In the genomic region with DNA sequence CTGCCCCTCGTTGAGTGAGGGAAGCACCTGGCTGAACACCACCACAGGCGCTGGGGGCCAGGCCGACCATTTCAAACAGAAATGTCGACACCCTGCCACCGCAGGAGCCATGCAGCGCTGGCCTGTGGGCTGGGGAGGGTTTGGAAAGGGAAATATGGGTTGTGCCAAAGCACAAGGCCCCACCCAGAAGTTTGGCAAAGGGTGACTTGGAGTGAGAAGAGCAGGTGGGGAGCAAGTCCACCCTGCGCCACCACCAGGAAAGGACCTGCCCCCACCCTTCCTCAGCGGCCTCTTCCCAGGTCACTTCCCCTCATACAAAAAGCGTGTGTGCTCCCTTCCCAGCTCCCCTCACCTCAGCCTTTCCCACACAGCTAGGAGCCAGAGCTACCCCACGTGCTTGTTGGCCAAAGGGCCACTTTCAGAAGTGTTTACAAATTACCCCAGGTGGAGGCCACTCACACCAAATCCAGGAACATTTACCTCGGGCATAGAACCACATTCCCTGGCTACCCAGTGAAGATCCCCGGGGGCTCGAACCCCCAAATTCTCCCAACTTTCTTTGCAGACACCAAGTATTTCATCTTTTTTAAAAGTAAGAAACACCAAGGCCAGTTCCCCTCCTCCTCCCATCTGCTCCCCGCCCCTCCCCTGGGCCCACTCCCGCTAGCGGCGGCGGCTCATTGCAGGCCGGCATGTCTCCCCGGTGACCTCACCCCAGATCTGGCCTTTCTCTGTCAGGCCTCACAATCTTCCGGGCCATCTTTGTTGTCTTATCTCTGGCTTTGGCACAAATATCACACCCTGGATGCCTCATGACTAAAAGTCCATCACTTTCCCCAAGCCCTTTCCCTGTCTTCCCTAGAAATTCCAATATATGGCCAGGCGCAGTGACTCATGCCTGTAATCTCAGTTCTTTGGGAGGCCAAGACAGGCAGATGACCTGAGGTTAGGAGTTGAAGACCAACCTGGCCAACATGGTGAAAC, we compare ENCODE assay signal across 2 cellular contexts.
TF ChIP-seq lines count a peak whose summit lies in the region.

No MANE protein-coding gene starts in this region.

TF ChIP-seq in K562, 482 proteins besides CTCF, POLR2A, EP300 and RAD21 (continued from another document and continues in another):
- TF ChIP-seq, protein P1, sequence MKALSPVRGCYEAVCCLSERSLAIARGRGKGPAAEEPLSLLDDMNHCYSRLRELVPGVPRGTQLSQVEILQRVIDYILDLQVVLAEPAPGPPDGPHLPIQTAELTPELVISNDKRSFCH (CRISPR knock-in tag; IDR thresholded peaks at IDR 0.05), result no peak
- TF ChIP-seq, protein P1 (tag; IDR thresholded peaks at IDR 0.05), result 0 out of 2 replicates have a peak, but pooled peaks have one; percentile 36
- TF ChIP-seq PHTF2 (CRISPR knock-in tag; IDR thresholded peaks at IDR 0.05) (no peak), RBFOX2 (IDR thresholded peaks at IDR 0.05; ENCODE audit: low read depth, low read length) (peak; percentile 26; the same call in 1 of the 2 replicates), CREM (IDR thresholded peaks at IDR 0.05; ENCODE audit: low read depth) (0 out of 2 replicates have a peak, but pooled peaks have one; percentile 45), DDX20 (tag; IDR thresholded peaks at IDR 0.05; ENCODE audit: low read depth) (peak; percentile 43; the same call in 1 of the 2 replicates), NRF1 (conservative IDR thresholded peaks at IDR 0.05 in 1 of 2, IDR thresholded peaks at IDR 0.05 in 1 of 2) (0 out of 4 replicates have a peak, but pooled peaks of 1 of the 2 experiments have one; percentile 20), NONO (IDR thresholded peaks at IDR 0.05; ENCODE audit: low read depth in 2 of 2, low read length in 1 of 2) (peak in 1 of 2 experiments; percentile 34; a peak in 1 of 4 replicates), MEF2D (tag; conservative IDR thresholded peaks at IDR 0.05; ENCODE audit: low read depth) (peak; percentile 79)
- TF ChIP-seq, protein P2, sequence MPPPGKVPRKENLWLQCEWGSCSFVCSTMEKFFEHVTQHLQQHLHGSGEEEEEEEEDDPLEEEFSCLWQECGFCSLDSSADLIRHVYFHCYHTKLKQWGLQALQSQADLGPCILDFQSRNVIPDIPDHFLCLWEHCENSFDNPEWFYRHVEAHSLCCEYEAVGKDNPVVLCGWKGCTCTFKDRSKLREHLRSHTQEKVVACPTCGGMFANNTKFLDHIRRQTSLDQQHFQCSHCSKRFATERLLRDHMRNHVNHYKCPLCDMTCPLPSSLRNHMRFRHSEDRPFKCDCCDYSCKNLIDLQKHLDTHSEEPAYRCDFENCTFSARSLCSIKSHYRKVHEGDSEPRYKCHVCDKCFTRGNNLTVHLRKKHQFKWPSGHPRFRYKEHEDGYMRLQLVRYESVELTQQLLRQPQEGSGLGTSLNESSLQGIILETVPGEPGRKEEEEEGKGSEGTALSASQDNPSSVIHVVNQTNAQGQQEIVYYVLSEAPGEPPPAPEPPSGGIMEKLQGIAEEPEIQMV (tag; conservative IDR thresholded peaks at IDR 0.05; ENCODE audit: low read depth), result peak; percentile 24; the same call in 1 of the 2 replicates

TF ChIP-seq in HepG2, 621 proteins besides CTCF, POLR2A, EP300 and RAD21 (continued from another document and continues in another):
- no peak for TF ChIP-seq RXRB (CRISPR knock-in tag; IDR thresholded peaks at IDR 0.05; ENCODE audit: borderline replicate concordance)
- no peak for TF ChIP-seq NONO (IDR thresholded peaks at IDR 0.05)
- no peak for TF ChIP-seq NONO (CRISPR knock-in tag; conservative IDR thresholded peaks at IDR 0.05)
- TF ChIP-seq, protein P3, sequence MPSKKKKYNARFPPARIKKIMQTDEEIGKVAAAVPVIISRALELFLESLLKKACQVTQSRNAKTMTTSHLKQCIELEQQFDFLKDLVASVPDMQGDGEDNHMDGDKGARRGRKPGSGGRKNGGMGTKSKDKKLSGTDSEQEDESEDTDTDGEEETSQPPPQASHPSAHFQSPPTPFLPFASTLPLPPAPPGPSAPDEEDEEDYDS (CRISPR knock-in tag; IDR thresholded peaks at IDR 0.05), result no peak
- TF ChIP-seq NKX3-1 (CRISPR knock-in tag; IDR thresholded peaks at IDR 0.05), result 0 out of 2 replicates have a peak, but pooled peaks have one; percentile 59
- TF ChIP-seq, protein P4, sequence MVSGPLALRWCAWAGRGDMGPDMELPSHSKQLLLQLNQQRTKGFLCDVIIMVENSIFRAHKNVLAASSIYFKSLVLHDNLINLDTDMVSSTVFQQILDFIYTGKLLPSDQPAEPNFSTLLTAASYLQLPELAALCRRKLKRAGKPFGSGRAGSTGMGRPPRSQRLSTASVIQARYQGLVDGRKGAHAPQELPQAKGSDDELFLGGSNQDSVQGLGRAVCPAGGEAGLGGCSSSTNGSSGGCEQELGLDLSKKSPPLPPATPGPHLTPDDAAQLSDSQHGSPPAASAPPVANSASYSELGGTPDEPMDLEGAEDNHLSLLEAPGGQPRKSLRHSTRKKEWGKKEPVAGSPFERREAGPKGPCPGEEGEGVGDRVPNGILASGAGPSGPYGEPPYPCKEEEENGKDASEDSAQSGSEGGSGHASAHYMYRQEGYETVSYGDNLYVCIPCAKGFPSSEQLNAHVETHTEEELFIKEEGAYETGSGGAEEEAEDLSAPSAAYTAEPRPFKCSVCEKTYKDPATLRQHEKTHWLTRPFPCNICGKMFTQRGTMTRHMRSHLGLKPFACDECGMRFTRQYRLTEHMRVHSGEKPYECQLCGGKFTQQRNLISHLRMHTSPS (CRISPR knock-in tag; IDR thresholded peaks at IDR 0.05; ENCODE audit: low read depth), result no peak
- TF ChIP-seq ZNF619 (CRISPR knock-in tag; IDR thresholded peaks at IDR 0.05), result no peak
- no peak for TF ChIP-seq NR2F6 (IDR thresholded peaks at IDR 0.05)
- TF ChIP-seq NR2F6 (CRISPR knock-in tag; IDR thresholded peaks at IDR 0.05), result 0 out of 2 replicates have a peak, but pooled peaks have one; percentile 7
- TF ChIP-seq NFIC (IDR thresholded peaks at IDR 0.05; ENCODE audit: low read length), result no peak
- 0 out of 2 replicates have a peak, but pooled peaks have one; percentile 19 for TF ChIP-seq BCL6 (CRISPR knock-in tag; IDR thresholded peaks at IDR 0.05)
- no peak for TF ChIP-seq PPARG (CRISPR knock-in tag; conservative IDR thresholded peaks at IDR 0.05)
- no peak for TF ChIP-seq SRY (CRISPR knock-in tag; IDR thresholded peaks at IDR 0.05)
- TF ChIP-seq NFYC (CRISPR knock-in tag; IDR thresholded peaks at IDR 0.05), result no peak
- no peak for TF ChIP-seq ZMYM4 (CRISPR knock-in tag; IDR thresholded peaks at IDR 0.05)
- TF ChIP-seq, protein P5, sequence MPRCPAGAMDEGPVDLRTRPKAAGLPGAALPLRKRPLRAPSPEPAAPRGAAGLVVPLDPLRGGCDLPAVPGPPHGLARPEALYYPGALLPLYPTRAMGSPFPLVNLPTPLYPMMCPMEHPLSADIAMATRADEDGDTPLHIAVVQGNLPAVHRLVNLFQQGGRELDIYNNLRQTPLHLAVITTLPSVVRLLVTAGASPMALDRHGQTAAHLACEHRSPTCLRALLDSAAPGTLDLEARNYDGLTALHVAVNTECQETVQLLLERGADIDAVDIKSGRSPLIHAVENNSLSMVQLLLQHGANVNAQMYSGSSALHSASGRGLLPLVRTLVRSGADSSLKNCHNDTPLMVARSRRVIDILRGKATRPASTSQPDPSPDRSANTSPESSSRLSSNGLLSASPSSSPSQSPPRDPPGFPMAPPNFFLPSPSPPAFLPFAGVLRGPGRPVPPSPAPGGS (CRISPR knock-in tag; IDR thresholded peaks at IDR 0.05), result peak; percentile 53; the same call in 1 of the 2 replicates
- no peak for TF ChIP-seq PLRG1 (conservative IDR thresholded peaks at IDR 0.05)
- peak; percentile 51; the same call in 1 of the 3 replicates for TF ChIP-seq MXI1 (IDR thresholded peaks at IDR 0.05; ENCODE audit: borderline replicate concordance, low read depth, low read length)
- TF ChIP-seq HMG20A (CRISPR knock-in tag; IDR thresholded peaks at IDR 0.05; ENCODE audit: borderline replicate concordance), result no peak
- TF ChIP-seq, protein P6, sequence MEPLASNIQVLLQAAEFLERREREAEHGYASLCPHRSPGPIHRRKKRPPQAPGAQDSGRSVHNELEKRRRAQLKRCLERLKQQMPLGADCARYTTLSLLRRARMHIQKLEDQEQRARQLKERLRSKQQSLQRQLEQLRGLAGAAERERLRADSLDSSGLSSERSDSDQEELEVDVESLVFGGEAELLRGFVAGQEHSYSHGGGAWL (CRISPR knock-in tag; IDR thresholded peaks at IDR 0.05), result 0 out of 2 replicates have a peak, but pooled peaks have one; percentile 20
- TF ChIP-seq RARA (CRISPR knock-in tag; IDR thresholded peaks at IDR 0.05), result 0 out of 2 replicates have a peak, but pooled peaks have one; percentile 30
- TF ChIP-seq THYN1 (CRISPR knock-in tag; IDR thresholded peaks at IDR 0.05; ENCODE audit: borderline replicate concordance, low read depth), result no peak
- no peak for TF ChIP-seq RFXAP (CRISPR knock-in tag; IDR thresholded peaks at IDR 0.05; ENCODE audit: borderline replicate concordance)
- TF ChIP-seq CREB1 (IDR thresholded peaks at IDR 0.05), result no peak
- no peak for TF ChIP-seq CREB1 (CRISPR knock-in tag; IDR thresholded peaks at IDR 0.05)
- no peak for TF ChIP-seq MTF2 (CRISPR knock-in tag; IDR thresholded peaks at IDR 0.05; ENCODE audit: borderline replicate concordance)
- TF ChIP-seq ZNF883 (CRISPR knock-in tag; IDR thresholded peaks at IDR 0.05; ENCODE audit: not compliant biosample characterization), result peak; percentile 21
- TF ChIP-seq, protein P7, sequence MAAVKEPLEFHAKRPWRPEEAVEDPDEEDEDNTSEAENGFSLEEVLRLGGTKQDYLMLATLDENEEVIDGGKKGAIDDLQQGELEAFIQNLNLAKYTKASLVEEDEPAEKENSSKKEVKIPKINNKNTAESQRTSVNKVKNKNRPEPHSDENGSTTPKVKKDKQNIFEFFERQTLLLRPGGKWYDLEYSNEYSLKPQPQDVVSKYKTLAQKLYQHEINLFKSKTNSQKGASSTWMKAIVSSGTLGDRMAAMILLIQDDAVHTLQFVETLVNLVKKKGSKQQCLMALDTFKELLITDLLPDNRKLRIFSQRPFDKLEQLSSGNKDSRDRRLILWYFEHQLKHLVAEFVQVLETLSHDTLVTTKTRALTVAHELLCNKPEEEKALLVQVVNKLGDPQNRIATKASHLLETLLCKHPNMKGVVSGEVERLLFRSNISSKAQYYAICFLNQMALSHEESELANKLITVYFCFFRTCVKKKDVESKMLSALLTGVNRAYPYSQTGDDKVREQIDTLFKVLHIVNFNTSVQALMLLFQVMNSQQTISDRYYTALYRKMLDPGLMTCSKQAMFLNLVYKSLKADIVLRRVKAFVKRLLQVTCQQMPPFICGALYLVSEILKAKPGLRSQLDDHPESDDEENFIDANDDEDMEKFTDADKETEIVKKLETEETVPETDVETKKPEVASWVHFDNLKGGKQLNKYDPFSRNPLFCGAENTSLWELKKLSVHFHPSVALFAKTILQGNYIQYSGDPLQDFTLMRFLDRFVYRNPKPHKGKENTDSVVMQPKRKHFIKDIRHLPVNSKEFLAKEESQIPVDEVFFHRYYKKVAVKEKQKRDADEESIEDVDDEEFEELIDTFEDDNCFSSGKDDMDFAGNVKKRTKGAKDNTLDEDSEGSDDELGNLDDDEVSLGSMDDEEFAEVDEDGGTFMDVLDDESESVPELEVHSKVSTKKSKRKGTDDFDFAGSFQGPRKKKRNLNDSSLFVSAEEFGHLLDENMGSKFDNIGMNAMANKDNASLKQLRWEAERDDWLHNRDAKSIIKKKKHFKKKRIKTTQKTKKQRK (IDR thresholded peaks at IDR 0.05; ENCODE audit: low read length), result no peak
- TF ChIP-seq ZNF782 (CRISPR knock-in tag; IDR thresholded peaks at IDR 0.05; ENCODE audit: borderline replicate concordance), result no peak
- TF ChIP-seq TBX2 (CRISPR knock-in tag; IDR thresholded peaks at IDR 0.05; ENCODE audit: borderline replicate concordance), result peak; percentile 39; the same call in 1 of the 2 replicates
- TF ChIP-seq ZNF674 (CRISPR knock-in tag; IDR thresholded peaks at IDR 0.05; ENCODE audit: low read depth), result no peak
- TF ChIP-seq, protein P8, sequence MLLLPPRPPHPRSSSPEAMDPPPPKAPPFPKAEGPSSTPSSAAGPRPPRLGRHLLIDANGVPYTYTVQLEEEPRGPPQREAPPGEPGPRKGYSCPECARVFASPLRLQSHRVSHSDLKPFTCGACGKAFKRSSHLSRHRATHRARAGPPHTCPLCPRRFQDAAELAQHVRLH (CRISPR knock-in tag; IDR thresholded peaks at IDR 0.05; ENCODE audit: borderline replicate concordance, low read depth), result no peak
- peak; percentile 0; the same call in 1 of the 2 replicates for TF ChIP-seq HOXA3 (CRISPR knock-in tag; IDR thresholded peaks at IDR 0.05)
- TF ChIP-seq, protein P9, sequence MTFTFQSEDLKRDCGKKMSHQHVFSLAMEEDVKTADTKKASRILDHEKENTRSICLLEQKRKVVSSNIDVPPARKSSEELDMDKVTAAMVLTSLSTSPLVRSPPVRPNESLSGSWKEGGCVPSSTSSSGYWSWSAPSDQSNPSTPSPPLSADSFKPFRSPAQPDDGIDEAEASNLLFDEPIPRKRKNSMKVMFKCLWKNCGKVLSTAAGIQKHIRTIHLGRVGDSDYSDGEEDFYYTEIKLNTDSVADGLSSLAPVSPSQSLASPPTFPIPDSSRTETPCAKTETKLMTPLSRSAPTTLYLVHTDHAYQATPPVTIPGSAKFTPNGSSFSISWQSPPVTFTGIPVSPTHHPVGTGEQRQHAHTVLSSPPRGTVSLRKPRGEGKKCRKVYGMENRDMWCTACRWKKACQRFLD (CRISPR knock-in tag; IDR thresholded peaks at IDR 0.05; ENCODE audit: borderline replicate concordance), result no peak
- no peak for TF ChIP-seq CBX5 (CRISPR knock-in tag; IDR thresholded peaks at IDR 0.05; ENCODE audit: borderline replicate concordance)
- no peak for TF ChIP-seq PAF1 (CRISPR knock-in tag; IDR thresholded peaks at IDR 0.05)
- TF ChIP-seq, protein P10, sequence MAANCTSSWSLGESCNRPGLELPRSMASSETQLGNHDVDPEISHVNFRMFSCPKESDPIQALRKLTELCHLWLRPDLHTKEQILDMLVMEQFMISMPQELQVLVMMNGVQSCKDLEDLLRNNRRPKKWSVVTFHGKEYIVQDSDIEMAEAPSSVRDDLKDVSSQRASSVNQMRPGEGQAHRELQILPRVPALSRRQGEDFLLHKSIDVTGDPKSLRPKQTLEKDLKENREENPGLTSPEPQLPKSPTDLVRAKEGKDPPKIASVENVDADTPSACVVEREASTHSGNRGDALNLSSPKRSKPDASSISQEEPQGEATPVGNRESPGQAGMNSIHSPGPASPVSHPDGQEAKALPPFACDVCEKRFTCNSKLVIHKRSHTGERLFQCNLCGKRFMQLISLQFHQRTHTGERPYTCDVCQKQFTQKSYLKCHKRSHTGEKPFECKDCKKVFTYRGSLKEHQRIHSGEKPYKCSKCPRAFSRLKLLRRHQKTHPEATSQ (CRISPR knock-in tag; IDR thresholded peaks at IDR 0.05; ENCODE audit: borderline replicate concordance), result no peak
- TF ChIP-seq, protein P11, sequence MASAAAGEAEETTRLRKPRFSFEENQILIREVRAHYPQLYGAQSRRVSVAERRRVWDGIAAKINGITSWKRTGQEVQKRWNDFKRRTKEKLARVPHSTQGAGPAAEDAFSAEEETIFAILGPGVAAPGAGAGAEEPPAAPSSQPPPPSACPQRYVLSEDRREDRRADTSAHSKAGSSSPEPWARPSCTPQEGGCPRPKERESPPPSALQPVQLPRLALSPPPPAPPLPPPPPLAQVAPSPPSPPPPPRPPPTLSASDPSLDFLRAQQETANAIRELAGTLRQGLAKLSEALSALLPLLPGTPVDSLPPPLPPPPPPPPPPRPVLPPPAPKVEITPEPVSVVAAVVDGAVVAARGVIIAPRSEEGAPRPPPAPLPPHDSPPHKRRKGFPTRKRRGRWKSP (CRISPR knock-in tag; IDR thresholded peaks at IDR 0.05), result 0 out of 2 replicates have a peak, but pooled peaks have one; percentile 39
